Comparison of ENCODE assay signal across 16 cellular contexts in the genomic region with DNA sequence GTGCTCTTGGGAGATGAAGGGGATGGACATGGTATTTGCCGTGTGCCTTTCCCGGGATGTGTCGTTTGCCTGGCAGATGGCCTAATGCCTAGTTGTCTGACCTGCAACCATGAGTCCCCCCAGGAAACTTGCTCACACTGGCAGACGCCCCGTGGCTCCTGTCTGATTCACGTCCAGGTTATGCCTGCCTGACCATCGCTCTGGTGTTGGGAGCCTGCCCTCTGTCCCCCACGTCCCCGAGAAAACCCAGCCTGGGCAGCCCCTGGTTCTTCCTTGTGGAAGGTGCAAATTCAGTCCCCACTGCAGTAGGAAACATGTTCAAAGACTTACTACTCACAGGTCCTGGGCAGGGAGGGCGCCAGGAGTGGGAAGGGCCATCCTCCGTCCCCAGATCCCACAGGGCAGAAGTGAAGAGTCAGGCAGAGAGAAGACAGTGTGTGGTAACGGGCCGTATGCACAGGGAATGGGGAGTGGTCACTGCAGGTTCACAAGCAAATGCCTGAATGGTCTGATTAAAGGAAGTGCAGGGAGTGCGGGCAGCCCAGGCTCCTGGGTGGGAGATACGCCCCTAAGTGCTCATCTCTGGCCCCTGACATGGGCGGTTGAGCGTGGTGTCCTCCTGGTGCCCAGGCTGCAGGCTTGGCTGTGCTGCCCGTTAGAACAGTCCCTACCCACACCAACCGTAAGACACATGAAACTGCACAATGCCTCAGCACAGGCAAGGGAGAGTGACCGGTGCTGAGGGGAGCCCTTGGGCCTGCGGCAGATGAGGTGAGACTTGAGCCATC. TPM values are rescaled to one million over a fixed set of nuclear protein-coding genes. Genes with fewer than 3 reads are reported as not detected.
A peak's percentile ranks its signal among the peaks of the same experiment; 100 is the strongest.
DNase-seq lines count a peak whose midpoint lies in the region; ATAC-seq, FAIRE-seq and TF ChIP-seq lines count a peak whose summit lies in the region.
"Had no signal": no experiment of that assay in that cellular context is flagged by ENCODE, and none has a peak within 500 bp of the region (broad histone marks: within the 10 kb centered on the region; RNA-seq: fewer than 3 reads in every experiment).

No MANE protein-coding gene starts in this region.

- peaks cover 0 to 1% of the 10 kb centered on the region in 2 experiments for H4K20me1 ChIP-seq in H1 (replicated peaks in 1 of 2; ENCODE audit: control insufficient read depth in 1 of 2, insufficient read depth in 2 of 2, low read length in 2 of 2)

- no peaks in the 10 kb centered on the region for H3K79me1 ChIP-seq in H1 (ENCODE audit: low read depth, low read length)

- TF ChIP-seq RAD21 in H1 (IDR thresholded peaks at IDR 0.05 in 1 of 2, conservative IDR thresholded peaks at IDR 0.05 in 1 of 2; ENCODE audit: low read depth in 2 of 2, low read length in 2 of 2): no peak

- no peaks in the 10 kb centered on the region for H3K9me3 Mint-ChIP-seq in activated naive CD8-positive, alpha-beta T cell (ENCODE audit: low read depth)
- H3K9me3 Mint-ChIP-seq in activated naive CD8-positive, alpha-beta T cell treated with anti-CD3 and anti-CD28 coated beads for 36 hours: no peaks in the 10 kb centered on the region
- H3K9me3 Mint-ChIP-seq in effector memory CD8-positive, alpha-beta T cell: no peaks in the 10 kb centered on the region
- H3K9me3 Mint-ChIP-seq: brain, H9 had no signal

- no peak overlapping the region for H3K23ac ChIP-seq in H1 (ENCODE audit: insufficient read length)

- peaks cover 0 to 11% (median 9%) of the 10 kb centered on the region in 4 experiments; a peak in 3 of 7 replicates for H3K27me3 ChIP-seq in H1 (replicated peaks in 1 of 4; ENCODE audit: control insufficient read depth in 3 of 4, extremely low read depth in 1 of 4, insufficient read depth in 3 of 4, low read length in 3 of 4)
- H3K27me3 ChIP-seq: MG63 had no signal

- no peak for DNase-seq in activated naive CD8-positive, alpha-beta T cell treated with anti-CD3 and anti-CD28 coated beads for 36 hours
- no peak for DNase-seq in H1 (ENCODE audit: low read depth in 1 of 2, low spot score in 2 of 2)
- no peak for DNase-seq in effector memory CD8-positive, alpha-beta T cell
- no peak for DNase-seq in activated effector memory CD4-positive, alpha-beta T cell treated with anti-CD3 and anti-CD28 coated beads, Interleukin-2, amount 50 U/mL, for 16 hours
- no peak for DNase-seq in NCI-H2196 (lab: John Stamatoyannopoulos, UW; ENCODE audit: unreplicated experiment)
- DNase-seq: activated CD4-positive, alpha-beta T cell treated with anti-CD3 and anti-CD28 coated beads for 36 hours; activated gamma-delta T cell treated with Interleukin-2 at 50 U/mL for 16 hours; H9; MG63; NCI-H187 treated with DMSO at 0.1 percent for 48 hours; Right ventricle myocardium superior had no signal

- peak overlapping the region; percentile 1; the same call in 1 of the 2 replicates for H2BK15ac ChIP-seq in H1 (ENCODE audit: low read length)

- CTCF ChIA-PET in H1 (lab: Charles Lee; ENCODE audit: partially characterized antibody): interaction anchor here (0.8 to 2.3 kb wide), 4 partner anchors 8 to 94 kb away, joined by 3 to 9 read pairs (median 4); no protein-coding TSS in a partner anchor

- peak overlapping the region; percentile 55; the same call in 1 of the 2 replicates for H2BK12ac ChIP-seq in H1 (ENCODE audit: low read depth, low read length)

- no peak for FAIRE-seq in H1 (lab: Jason Lieb, UNC)

- H3K36me3 Mint-ChIP-seq in activated naive CD8-positive, alpha-beta T cell: no peaks in the 10 kb centered on the region
- H3K36me3 Mint-ChIP-seq in activated naive CD8-positive, alpha-beta T cell treated with anti-CD3 and anti-CD28 coated beads for 36 hours: no peaks in the 10 kb centered on the region
- H3K36me3 Mint-ChIP-seq in effector memory CD8-positive, alpha-beta T cell (ENCODE audit: insufficient read depth): peaks cover 49% of the 10 kb centered on the region
- H3K36me3 Mint-ChIP-seq: brain had no signal

- peaks cover 0 to 5% (median 4%) of the 10 kb centered on the region in 4 experiments; a peak in 6 of 7 replicates for H3K4me1 ChIP-seq in H1 (replicated peaks in 1 of 4; ENCODE audit: control insufficient read depth in 3 of 4, insufficient read depth in 4 of 4, low read length in 3 of 4)

- no peak overlapping the region for H4K5ac ChIP-seq in H1 (ENCODE audit: insufficient read length, low read depth, low read length)

- no peak for TF ChIP-seq EP300 in H1 (IDR thresholded peaks at IDR 0.05; ENCODE audit: borderline replicate concordance in 1 of 2, low read depth in 2 of 2, low read length in 2 of 2)

- peak overlapping the region; percentile 20 for H3K4me3 Mint-ChIP-seq in activated naive CD8-positive, alpha-beta T cell
- no peak overlapping the region for H3K4me3 Mint-ChIP-seq in activated naive CD8-positive, alpha-beta T cell treated with anti-CD3 and anti-CD28 coated beads for 36 hours
- H3K4me3 Mint-ChIP-seq in effector memory CD8-positive, alpha-beta T cell: peak overlapping the region in 1 of 2 donors; percentile 62
- H3K4me3 Mint-ChIP-seq: activated CD4-positive, alpha-beta T cell treated with anti-CD3 and anti-CD28 coated beads for 36 hours; brain; H9 had no signal

- no peaks in the 10 kb centered on the region for H3K36me3 ChIP-seq in H1 (ENCODE audit: control insufficient read depth in 2 of 4, insufficient read depth in 4 of 4, low read length in 3 of 4)
- H3K36me3 ChIP-seq: MG63 had no signal

- TF ChIP-seq CTCF in H1 (IDR thresholded peaks at IDR 0.05; ENCODE audit: control extremely low read depth in 1 of 3, insufficient read depth in 1 of 3, low read depth in 1 of 3, low read length in 3 of 3): no peak

- H3K4me1 Mint-ChIP-seq in activated naive CD8-positive, alpha-beta T cell (ENCODE audit: low read depth): peaks cover 36% of the 10 kb centered on the region
- H3K4me1 Mint-ChIP-seq in activated naive CD8-positive, alpha-beta T cell treated with anti-CD3 and anti-CD28 coated beads for 36 hours: peaks cover 27% of the 10 kb centered on the region
- H3K4me1 Mint-ChIP-seq in effector memory CD8-positive, alpha-beta T cell (ENCODE audit: low read depth in 2 of 2): peaks cover 7 to 32% of the 10 kb centered on the region in 2 donors

- H3K14ac ChIP-seq in H1 (ENCODE audit: insufficient read length): no peak overlapping the region

- no peaks in the 10 kb centered on the region for H3K9me3 ChIP-seq in H1 (ENCODE audit: insufficient read depth in 2 of 2, low read depth in 1 of 2, low read length in 1 of 2)
- H3K9me3 ChIP-seq: MG63 had no signal

- H3K4ac ChIP-seq in H1 (replicated peaks; ENCODE audit: insufficient read length, low read depth, low read length): peak overlapping the region; percentile 83

- no peaks in the 10 kb centered on the region for H3K79me2 ChIP-seq in H1 (ENCODE audit: control insufficient read depth in 1 of 2, insufficient read depth in 2 of 2, low read length in 2 of 2)

- 82% methylated on average over 21 of the region's 21 CpGs; no CpG with 5 or more reads in 1 of the 2 experiments for whole genome bisulfite sequencing in H1 (ENCODE audit: extremely low coverage in 1 of 2, insufficient coverage in 1 of 2, insufficient read length in 1 of 2, insufficient replicate concordance in 2 of 2, low coverage in 1 of 2, low lambda C conversion rate in 2 of 2, missing lambda C conversion rate in 1 of 2), 2 experiments

- no peak overlapping the region for H2BK5ac ChIP-seq in H1 (ENCODE audit: low read depth, low read length)

- H2AFZ ChIP-seq in H1 (ENCODE audit: low read length): no peak overlapping the region

- H3K9ac ChIP-seq in H1 (replicated peaks in 1 of 4; ENCODE audit: extremely low read depth in 1 of 4, low read depth in 3 of 4, low read length in 3 of 4): no peak overlapping the region; a peak in 2 of 7 replicates

- H3K18ac ChIP-seq in H1 (ENCODE audit: extremely low read depth, low read length): no peak overlapping the region

- H2BK120ac ChIP-seq in H1 (replicated peaks; ENCODE audit: low read depth, low read length): no peak overlapping the region

- no peak overlapping the region for H4K91ac ChIP-seq in H1 (replicated peaks; ENCODE audit: insufficient read length, low read length)

- H2BK20ac ChIP-seq in H1 (ENCODE audit: low read length): no peak overlapping the region

- no peak for TF ChIP-seq POLR2A in H1 (IDR thresholded peaks at IDR 0.05; ENCODE audit: control extremely low read depth in 1 of 2, low read depth in 2 of 2, low read length in 2 of 2)

- no peak overlapping the region for H3K4me3 ChIP-seq in H1 (ENCODE audit: extremely low read depth in 1 of 4, insufficient read depth in 2 of 4, low read depth in 3 of 4, low read length in 4 of 4)
- H3K4me3 ChIP-seq: lung, MG63 had no signal

- H2AK5ac ChIP-seq in H1 (ENCODE audit: low read depth, low read length): no peak overlapping the region

- H3K27ac Mint-ChIP-seq in activated naive CD8-positive, alpha-beta T cell: no peak overlapping the region
- no peak overlapping the region for H3K27ac Mint-ChIP-seq in activated naive CD8-positive, alpha-beta T cell treated with anti-CD3 and anti-CD28 coated beads for 36 hours
- peak overlapping the region in 1 of 2 donors; percentile 35 for H3K27ac Mint-ChIP-seq in effector memory CD8-positive, alpha-beta T cell
- H3K27ac Mint-ChIP-seq: activated CD4-positive, alpha-beta T cell treated with anti-CD3 and anti-CD28 coated beads for 36 hours; brain; H9 had no signal

- no peak overlapping the region for H3K4me2 ChIP-seq in H1 (ENCODE audit: insufficient read depth in 1 of 2, low read depth in 2 of 2, low read length in 2 of 2)

- ATAC-seq in effector memory CD8-positive, alpha-beta T cell (replicated peaks): no peak
- ATAC-seq: activated CD4-positive, alpha-beta T cell treated with anti-CD3 and anti-CD28 coated beads for 36 hours had no signal

- POLR2A ChIA-PET in H1 (lab: Charles Lee; ENCODE audit: partially characterized antibody): interaction anchor here (0.6 kb wide), 1 partner anchor 1013 kb away, joined by 3 read pairs; no protein-coding TSS in a partner anchor

- no peaks in the 10 kb centered on the region for H3K27me3 Mint-ChIP-seq in activated naive CD8-positive, alpha-beta T cell
- no peaks in the 10 kb centered on the region for H3K27me3 Mint-ChIP-seq in activated naive CD8-positive, alpha-beta T cell treated with anti-CD3 and anti-CD28 coated beads for 36 hours
- H3K27me3 Mint-ChIP-seq in effector memory CD8-positive, alpha-beta T cell: no peaks in the 10 kb centered on the region
- H3K27me3 Mint-ChIP-seq: activated CD4-positive, alpha-beta T cell treated with anti-CD3 and anti-CD28 coated beads for 36 hours had no signal

- no peak overlapping the region for H3K27ac ChIP-seq in H1 (ENCODE audit: low read depth, low read length)

- no peak overlapping the region for H4K8ac ChIP-seq in H1 (ENCODE audit: extremely low read depth, insufficient read depth, low read length)

- no peak overlapping the region for H3K56ac ChIP-seq in H1 (replicated peaks; ENCODE audit: insufficient read length, low read depth, low read length)

- peaks cover 8% of the 10 kb centered on the region; the same call in 1 of the 2 replicates for H3K23me2 ChIP-seq in H1 (ENCODE audit: low read depth, low read length)

RNA-seq across cellular contexts. Expression of gene SNAI3, which starts 4.2 kb away (rescaled TPM):
- 1 to 10 TPM; 2.0 to 2.2 TPM for total RNA-seq in activated naive CD8-positive, alpha-beta T cell treated with anti-CD3 and anti-CD28 coated beads for 36 hours
- 8.5 and 8.7 TPM in 2 replicates for total RNA-seq in H1 (2021; fragmentation: NEBNext Ultra II Directional; extraction: Animal tissue kit (Norgen Biotek cat#: 25700))
- 13.3 and 15.8 TPM in 2 replicates for polyA plus RNA-seq in H1 (2011; rRNA removed)
- 9.4 TPM for polyA plus RNA-seq in H1 (2011; cell fraction: cytosol; rRNA removed)
- polyA plus RNA-seq in H1 (2011; cell fraction: nucleus; rRNA removed): 11.3 TPM
- polyA plus RNA-seq in H1 (2012, experiment 1 of 2): 5.5 to 8.7 TPM (median 8.3 TPM) in 4 replicates
- polyA plus RNA-seq in H1 (2012, experiment 2 of 2): 9.6 TPM
- polyA plus RNA-seq in H1 (2013, experiment 1 of 2): 9.0 TPM
- polyA plus RNA-seq in H1 (2013, experiment 2 of 2): 9.0 TPM
- polyA minus RNA-seq in H1 (2011; rRNA and poly(A)+ RNA removed): 4.3 and 5.2 TPM in 2 replicates
- 7.3 TPM for polyA minus RNA-seq in H1 (2011; cell fraction: cytosol; rRNA and poly(A)+ RNA removed)
- 4.7 TPM for polyA minus RNA-seq in H1 (2011; cell fraction: nucleus; rRNA and poly(A)+ RNA removed)
- total RNA-seq: NCI-H460 had no signal
- polyA plus RNA-seq: neural cell had no signal

RNA-seq across cellular contexts. Expression of gene RNF166, which starts 15.7 kb away (rescaled TPM):
- 10 to 100 TPM; 58.7 to 59.0 TPM for total RNA-seq in activated naive CD8-positive, alpha-beta T cell treated with anti-CD3 and anti-CD28 coated beads for 36 hours
- total RNA-seq in H1 (2021; fragmentation: NEBNext Ultra II Directional; extraction: Animal tissue kit (Norgen Biotek cat#: 25700)): 28.7 and 31.2 TPM in 2 replicates
- 29.8 and 36.6 TPM in 2 replicates for polyA plus RNA-seq in H1 (2011; rRNA removed)
- 33.3 TPM for polyA plus RNA-seq in H1 (2011; cell fraction: cytosol; rRNA removed)
- 86.5 TPM for polyA plus RNA-seq in H1 (2011; cell fraction: nucleus; rRNA removed)
- 11.9 to 24.8 TPM (median 22.4 TPM) in 4 replicates for polyA plus RNA-seq in H1 (2012, experiment 1 of 2)
- polyA plus RNA-seq in H1 (2012, experiment 2 of 2): 21.8 TPM
- 24.2 TPM for polyA plus RNA-seq in H1 (2013, experiment 1 of 2)
- 22.1 TPM for polyA plus RNA-seq in H1 (2013, experiment 2 of 2)
- 11.7 and 12.3 TPM in 2 replicates for polyA minus RNA-seq in H1 (2011; rRNA and poly(A)+ RNA removed)
- 23.6 TPM for polyA minus RNA-seq in H1 (2011; cell fraction: cytosol; rRNA and poly(A)+ RNA removed)
- 24.6 TPM for polyA minus RNA-seq in H1 (2011; cell fraction: nucleus; rRNA and poly(A)+ RNA removed)

RNA-seq across cellular contexts. Expression of gene CTU2, which starts 15.8 kb away (rescaled TPM):
- total RNA-seq in activated naive CD8-positive, alpha-beta T cell treated with anti-CD3 and anti-CD28 coated beads for 36 hours: 10 to 100 TPM; 59.7 to 62.7 TPM
- total RNA-seq in H1 (2021; fragmentation: NEBNext Ultra II Directional; extraction: Animal tissue kit (Norgen Biotek cat#: 25700)): 42.9 and 49.7 TPM in 2 replicates
- 32.7 and 45.4 TPM in 2 replicates for polyA plus RNA-seq in H1 (2011; rRNA removed)
- 29.7 TPM for polyA plus RNA-seq in H1 (2011; cell fraction: cytosol; rRNA removed)
- polyA plus RNA-seq in H1 (2011; cell fraction: nucleus; rRNA removed): 60.2 TPM
- 22.3 to 36.0 TPM (median 28.1 TPM) in 4 replicates for polyA plus RNA-seq in H1 (2012, experiment 1 of 2)
- polyA plus RNA-seq in H1 (2012, experiment 2 of 2): 31.0 TPM
- 62.2 TPM for polyA plus RNA-seq in H1 (2013, experiment 1 of 2)
- 60.5 TPM for polyA plus RNA-seq in H1 (2013, experiment 2 of 2)
- polyA minus RNA-seq in H1 (2011; rRNA and poly(A)+ RNA removed): 10.7 and 10.9 TPM in 2 replicates
- polyA minus RNA-seq in H1 (2011; cell fraction: cytosol; rRNA and poly(A)+ RNA removed): 19.5 TPM
- polyA minus RNA-seq in H1 (2011; cell fraction: nucleus; rRNA and poly(A)+ RNA removed): 20.0 TPM

RNA-seq across cellular contexts. Expression of gene MVD, which starts 27.6 kb away (rescaled TPM):
- total RNA-seq in activated naive CD8-positive, alpha-beta T cell treated with anti-CD3 and anti-CD28 coated beads for 36 hours: 10 to 100 TPM; 53.3 to 56.6 TPM
- total RNA-seq in H1 (2021; fragmentation: NEBNext Ultra II Directional; extraction: Animal tissue kit (Norgen Biotek cat#: 25700)): 77.3 and 80.6 TPM in 2 replicates
- 47.2 and 72.1 TPM in 2 replicates for polyA plus RNA-seq in H1 (2011; rRNA removed)
- polyA plus RNA-seq in H1 (2011; cell fraction: cytosol; rRNA removed): 74.6 TPM
- 130 TPM for polyA plus RNA-seq in H1 (2011; cell fraction: nucleus; rRNA removed)
- polyA plus RNA-seq in H1 (2012, experiment 1 of 2): 52.7 to 95.2 TPM (median 88.5 TPM) in 4 replicates
- polyA plus RNA-seq in H1 (2012, experiment 2 of 2): 64.7 TPM
- polyA plus RNA-seq in H1 (2013, experiment 1 of 2): 71.4 TPM
- polyA plus RNA-seq in H1 (2013, experiment 2 of 2): 71.3 TPM
- polyA minus RNA-seq in H1 (2011; rRNA and poly(A)+ RNA removed): 15.9 and 21.7 TPM in 2 replicates
- polyA minus RNA-seq in H1 (2011; cell fraction: cytosol; rRNA and poly(A)+ RNA removed): 39.8 TPM
- 41.1 TPM for polyA minus RNA-seq in H1 (2011; cell fraction: nucleus; rRNA and poly(A)+ RNA removed)

RNA-seq across cellular contexts. Expression of gene CYBA, which starts 39.7 kb away (rescaled TPM):
- total RNA-seq in activated naive CD8-positive, alpha-beta T cell treated with anti-CD3 and anti-CD28 coated beads for 36 hours: 100 to 1,000 TPM; 197 to 204 TPM
- 136 and 161 TPM in 2 replicates for total RNA-seq in H1 (2021; fragmentation: NEBNext Ultra II Directional; extraction: Animal tissue kit (Norgen Biotek cat#: 25700))
- 254 and 340 TPM in 2 replicates for polyA plus RNA-seq in H1 (2011; rRNA removed)
- 233 TPM for polyA plus RNA-seq in H1 (2011; cell fraction: cytosol; rRNA removed)
- 322 TPM for polyA plus RNA-seq in H1 (2011; cell fraction: nucleus; rRNA removed)
- 69.1 to 193 TPM (median 184 TPM) in 4 replicates for polyA plus RNA-seq in H1 (2012, experiment 1 of 2)
- polyA plus RNA-seq in H1 (2012, experiment 2 of 2): 245 TPM
- 267 TPM for polyA plus RNA-seq in H1 (2013, experiment 1 of 2)
- 285 TPM for polyA plus RNA-seq in H1 (2013, experiment 2 of 2)
- polyA minus RNA-seq in H1 (2011; rRNA and poly(A)+ RNA removed): 41.6 and 53.9 TPM in 2 replicates
- 80.0 TPM for polyA minus RNA-seq in H1 (2011; cell fraction: cytosol; rRNA and poly(A)+ RNA removed)
- 68.6 TPM for polyA minus RNA-seq in H1 (2011; cell fraction: nucleus; rRNA and poly(A)+ RNA removed)
